In the genomic region with DNA sequence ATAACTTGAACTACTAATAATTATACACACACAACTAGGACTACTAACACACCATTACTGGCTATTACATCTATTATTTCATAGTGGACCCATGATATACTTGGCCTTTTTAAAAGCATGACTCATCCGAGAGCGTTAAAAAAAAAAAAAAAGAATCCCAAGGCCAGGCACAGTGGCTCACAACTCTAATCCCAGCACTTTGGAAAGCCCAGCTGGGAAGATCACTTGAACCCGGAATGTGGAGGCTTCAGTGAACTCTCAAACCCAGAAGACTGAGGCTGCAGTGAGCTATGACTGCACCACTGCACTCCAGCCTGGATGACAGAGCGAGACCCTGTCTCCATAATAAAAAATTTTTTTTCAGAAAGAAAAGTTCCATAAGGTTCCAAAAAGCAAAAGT, we compare ENCODE assay signal across 10 cellular contexts. TPM values are rescaled to one million over a fixed set of nuclear protein-coding genes. Genes with fewer than 3 reads are reported as not detected.
DNase-seq lines count a peak whose midpoint lies in the region; ATAC-seq and TF ChIP-seq lines count a peak whose summit lies in the region.
"Had no signal": no experiment of that assay in that cellular context is flagged by ENCODE, and none has a peak within 500 bp of the region (broad histone marks: within the 10 kb centered on the region; RNA-seq: fewer than 3 reads in every experiment).

No MANE protein-coding gene starts in this region.

- H3K36me3 Mint-ChIP-seq in central memory CD8-positive, alpha-beta T cell (ENCODE audit: insufficient read depth), result peaks cover 18% of the 10 kb centered on the region

- H4K20me1 ChIP-seq in Loucy (ENCODE audit: insufficient read depth, low read length, poor library complexity, severe bottlenecking) (peaks cover 48% of the 10 kb centered on the region), neural cell (ENCODE audit: insufficient read depth) (no peaks in the 10 kb centered on the region)

- peaks cover 75% of the 10 kb centered on the region for H3K79me2 ChIP-seq in Loucy (ENCODE audit: insufficient read depth, low read length)
- H3K79me2 ChIP-seq in neural cell (replicated peaks; ENCODE audit: insufficient read depth, low read length), result peaks cover 68% of the 10 kb centered on the region

- H3K36me3 ChIP-seq in Loucy (ENCODE audit: insufficient read depth, low read length), result no peaks in the 10 kb centered on the region
- H3K36me3 ChIP-seq in neural cell (ENCODE audit: insufficient read depth, low read length), result no peaks in the 10 kb centered on the region

- H2AFZ ChIP-seq in Loucy (ENCODE audit: low read length) (no peak overlapping the region), neural cell (ENCODE audit: low read depth, low read length) (no peak overlapping the region)

- H3K27ac ChIP-seq in neural cell (ENCODE audit: low read length), result no peak overlapping the region

- H3F3A ChIP-seq in Loucy (ENCODE audit: low read depth) (no peaks in the 10 kb centered on the region; the same call in 1 of the 2 replicates), neural cell (ENCODE audit: insufficient read depth, low read length, poor library complexity, severe bottlenecking) (no peaks in the 10 kb centered on the region)

- no peak for ATAC-seq in central memory CD8-positive, alpha-beta T cell (replicated peaks; ENCODE audit: extremely low read depth, poor library complexity, severe bottlenecking)
- ATAC-seq in GM21360 (IDR thresholded peaks at IDR 0.05; ENCODE audit: unreplicated experiment) (no peak), GM21528 (IDR thresholded peaks at IDR 0.05; ENCODE audit: low FRiP score, unreplicated experiment) (no peak), GM18909 (IDR thresholded peaks at IDR 0.05; ENCODE audit: poor library complexity, unreplicated experiment) (no peak)

- no peak for TF ChIP-seq EP300 in neural cell (conservative IDR thresholded peaks at IDR 0.05; ENCODE audit: poor library complexity, severe bottlenecking)

- H3K27me3 Mint-ChIP-seq in central memory CD8-positive, alpha-beta T cell, result no peaks in the 10 kb centered on the region

- H3K9me3 ChIP-seq in Loucy (ENCODE audit: insufficient read depth, low read depth, low read length) (no peaks in the 10 kb centered on the region), neural cell (ENCODE audit: low read length) (no peaks in the 10 kb centered on the region)

- no peak for TF ChIP-seq RAD21 in neural cell (conservative IDR thresholded peaks at IDR 0.05)

- DNase-seq in EL (peak; percentile 52), NCI-H1417 (lab: John Stamatoyannopoulos, UW) (no peak)
- no peak for DNase-seq in central memory CD8-positive, alpha-beta T cell (ENCODE audit: low spot score in 2 of 2)
- DNase-seq: NCI-H1092, OCI-M1 had no signal

- peak overlapping the region; percentile 97 for H3K4me3 Mint-ChIP-seq in central memory CD8-positive, alpha-beta T cell

- H3K4me1 Mint-ChIP-seq in central memory CD8-positive, alpha-beta T cell, result peaks cover 75% of the 10 kb centered on the region

- H3K27me3 ChIP-seq in Loucy (ENCODE audit: insufficient read depth, low read length, poor library complexity, severe bottlenecking) (no peaks in the 10 kb centered on the region), neural cell (ENCODE audit: insufficient read depth, low read depth, low read length) (no peaks in the 10 kb centered on the region)

- H3K9ac ChIP-seq in Loucy (ENCODE audit: low read depth, low read length, poor library complexity, severe bottlenecking) (no peak overlapping the region), neural cell (ENCODE audit: low read length) (no peak overlapping the region)

- H3K4me3 ChIP-seq in Loucy (ENCODE audit: low read length, poor library complexity, severe bottlenecking), result peak overlapping the region; percentile 90
- peak overlapping the region; percentile 99 for H3K4me3 ChIP-seq in neural cell (ENCODE audit: low read length)

- H3K9me3 Mint-ChIP-seq in central memory CD8-positive, alpha-beta T cell, result no peaks in the 10 kb centered on the region

- H3K27ac Mint-ChIP-seq in central memory CD8-positive, alpha-beta T cell (ENCODE audit: low read depth), result peak overlapping the region; percentile 22

- peaks cover 61% of the 10 kb centered on the region for H3K4me1 ChIP-seq in Loucy (ENCODE audit: insufficient read depth, low read length, poor library complexity, severe bottlenecking)

- no peak for TF ChIP-seq CTCF in Loucy (conservative IDR thresholded peaks at IDR 0.05; ENCODE audit: low read length)
- TF ChIP-seq CTCF in neural cell (IDR thresholded peaks at IDR 0.05; ENCODE audit: poor library complexity, severe bottlenecking), result no peak

- H3K4me2 ChIP-seq in Loucy (ENCODE audit: low read depth, low read length, poor library complexity, severe bottlenecking) (peak overlapping the region; percentile 78), neural cell (ENCODE audit: low read length) (peak overlapping the region; percentile 50)

- H3K9me2 ChIP-seq in Loucy (replicated peaks; ENCODE audit: low read depth, low read length), result no peaks in the 10 kb centered on the region
- no peaks in the 10 kb centered on the region for H3K9me2 ChIP-seq in neural cell (ENCODE audit: insufficient read depth, low read length)

TF ChIP-seq in neural cell, 6 proteins besides CTCF, POLR2A, EP300 and RAD21:
- no peak for TF ChIP-seq EZH2 (IDR thresholded peaks at IDR 0.05; ENCODE audit: borderline replicate concordance, insufficient read depth, low read length, poor library complexity, severe bottlenecking)
- TF ChIP-seq POLR2AphosphoS5 (IDR thresholded peaks at IDR 0.05), result no peak
- TF ChIP-seq, protein P1, sequence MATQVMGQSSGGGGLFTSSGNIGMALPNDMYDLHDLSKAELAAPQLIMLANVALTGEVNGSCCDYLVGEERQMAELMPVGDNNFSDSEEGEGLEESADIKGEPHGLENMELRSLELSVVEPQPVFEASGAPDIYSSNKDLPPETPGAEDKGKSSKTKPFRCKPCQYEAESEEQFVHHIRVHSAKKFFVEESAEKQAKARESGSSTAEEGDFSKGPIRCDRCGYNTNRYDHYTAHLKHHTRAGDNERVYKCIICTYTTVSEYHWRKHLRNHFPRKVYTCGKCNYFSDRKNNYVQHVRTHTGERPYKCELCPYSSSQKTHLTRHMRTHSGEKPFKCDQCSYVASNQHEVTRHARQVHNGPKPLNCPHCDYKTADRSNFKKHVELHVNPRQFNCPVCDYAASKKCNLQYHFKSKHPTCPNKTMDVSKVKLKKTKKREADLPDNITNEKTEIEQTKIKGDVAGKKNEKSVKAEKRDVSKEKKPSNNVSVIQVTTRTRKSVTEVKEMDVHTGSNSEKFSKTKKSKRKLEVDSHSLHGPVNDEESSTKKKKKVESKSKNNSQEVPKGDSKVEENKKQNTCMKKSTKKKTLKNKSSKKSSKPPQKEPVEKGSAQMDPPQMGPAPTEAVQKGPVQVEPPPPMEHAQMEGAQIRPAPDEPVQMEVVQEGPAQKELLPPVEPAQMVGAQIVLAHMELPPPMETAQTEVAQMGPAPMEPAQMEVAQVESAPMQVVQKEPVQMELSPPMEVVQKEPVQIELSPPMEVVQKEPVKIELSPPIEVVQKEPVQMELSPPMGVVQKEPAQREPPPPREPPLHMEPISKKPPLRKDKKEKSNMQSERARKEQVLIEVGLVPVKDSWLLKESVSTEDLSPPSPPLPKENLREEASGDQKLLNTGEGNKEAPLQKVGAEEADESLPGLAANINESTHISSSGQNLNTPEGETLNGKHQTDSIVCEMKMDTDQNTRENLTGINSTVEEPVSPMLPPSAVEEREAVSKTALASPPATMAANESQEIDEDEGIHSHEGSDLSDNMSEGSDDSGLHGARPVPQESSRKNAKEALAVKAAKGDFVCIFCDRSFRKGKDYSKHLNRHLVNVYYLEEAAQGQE (IDR thresholded peaks at IDR 0.05; ENCODE audit: borderline replicate concordance), result no peak
- no peak for TF ChIP-seq MXI1 (conservative IDR thresholded peaks at IDR 0.05; ENCODE audit: poor library complexity, severe bottlenecking)
- no peak for TF ChIP-seq TAF1 (IDR thresholded peaks at IDR 0.05; ENCODE audit: low read depth)
- TF ChIP-seq SMC3 (conservative IDR thresholded peaks at IDR 0.05; ENCODE audit: poor library complexity), result no peak

RNA-seq across cellular contexts. Expression of a gene that starts 3.1 kb away (rescaled TPM):
- 36.6 and 40.2 TPM in 2 replicates for polyA plus RNA-seq in neural cell
- polyA minus RNA-seq in neural cell, result 123 and 132 TPM in 2 replicates
